13 cellular contexts compared by ENCODE assay signal in the genomic region with DNA sequence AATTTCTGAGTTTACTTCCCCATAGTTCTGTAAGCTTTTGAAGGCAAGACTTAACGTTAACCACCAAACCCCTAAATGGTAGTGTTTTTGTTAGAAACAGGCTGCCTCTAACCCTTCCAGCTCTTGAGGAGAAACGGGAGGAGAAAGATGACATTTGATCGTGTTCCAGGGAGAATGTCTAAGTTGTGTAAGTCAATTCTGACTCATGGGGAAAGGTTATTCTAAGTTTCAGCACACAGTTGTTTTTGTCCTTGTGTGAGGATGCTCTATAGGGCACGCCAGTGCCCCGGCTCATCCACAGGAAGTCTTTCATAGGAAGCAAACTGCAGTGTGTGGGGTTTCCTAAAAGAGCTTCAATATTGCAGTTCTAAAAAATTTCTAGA.
DNase-seq lines count a peak whose midpoint lies in the region; ATAC-seq and TF ChIP-seq lines count a peak whose summit lies in the region.
"Had no signal": no experiment of that assay in that cellular context is flagged by ENCODE, and none has a peak within 500 bp of the region (broad histone marks: within the 10 kb centered on the region; RNA-seq: fewer than 3 reads in every experiment).

No MANE protein-coding gene starts in this region.

- H4K20me1 ChIP-seq in fibroblast of lung (ENCODE audit: control insufficient read depth, extremely low read depth, insufficient read depth, low read length): no peaks in the 10 kb centered on the region

- TF ChIP-seq CTCF in RWPE2 (IDR thresholded peaks at IDR 0.05; ENCODE audit: poor library complexity, severe bottlenecking) (no peak), fibroblast of lung (conservative IDR thresholded peaks at IDR 0.05 in 1 of 2, IDR thresholded peaks at IDR 0.05 in 1 of 2; ENCODE audit: low read depth in 1 of 2, low read length in 2 of 2) (no peak), right lobe of liver (IDR thresholded peaks at IDR 0.05) (no peak)

- no peak for TF ChIP-seq POLR2A in right lobe of liver (IDR thresholded peaks at IDR 0.05)

- DNase-seq in EH (ENCODE audit: low read depth) (peak; percentile 96), RWPE2 (ENCODE audit: low spot score) (no peak), fibroblast of lung (ENCODE audit: low read depth in 2 of 2) (peak; percentile 86 to 95), skeletal muscle cell (ENCODE audit: low read depth) (peak; percentile 86), right lobe of liver (no peak), NCI-H2196 treated with DMSO at 0.1 percent for 48 hours (lab: John Stamatoyannopoulos, UW; ENCODE audit: unreplicated experiment) (no peak)
- no peak for DNase-seq in naive thymus-derived CD4-positive, alpha-beta T cell
- DNase-seq: activated CD8-positive, alpha-beta memory T cell treated with anti-CD3 and anti-CD28 coated beads, Interleukin-2, amount 50 U/mL, for 48 hours; activated naive CD8-positive, alpha-beta T cell treated with anti-CD3 and anti-CD28 coated beads, Interleukin-2, amount 50 U/mL, for 24 hours; CD4-positive, alpha-beta T cell; posterior cingulate gyrus had no signal

- POLR2A ChIA-PET in naive thymus-derived CD4-positive, alpha-beta T cell (lab: Charles Lee): no interaction called here

- no peaks in the 10 kb centered on the region for H3K9me3 ChIP-seq in RWPE2 (ENCODE audit: severe bottlenecking)
- no peaks in the 10 kb centered on the region for H3K9me3 ChIP-seq in fibroblast of lung (ENCODE audit: control insufficient read depth, insufficient read depth, low read depth, low read length)
- H3K9me3 ChIP-seq in right lobe of liver: no peaks in the 10 kb centered on the region
- no peaks in the 10 kb centered on the region for H3K9me3 ChIP-seq in naive thymus-derived CD4-positive, alpha-beta T cell (ENCODE audit: control insufficient read depth in 2 of 3, low read length in 3 of 3)

- intact Hi-C loops in right lobe of liver (cut with DNase I): no loop called here
- intact Hi-C loops in naive thymus-derived CD4-positive, alpha-beta T cell (cut with micrococcal nuclease): no loop called here

- no peaks in the 10 kb centered on the region for H3K4me1 Mint-ChIP-seq in naive thymus-derived CD4-positive, alpha-beta T cell
- H3K4me1 Mint-ChIP-seq: activated naive CD8-positive, alpha-beta T cell treated with anti-CD3 and anti-CD28 coated beads, Interleukin-2, amount 50 U/mL, for 24 hours had no signal

- 79% methylated on average over 4 of the region's 5 CpGs for WGBS in right lobe of liver (ENCODE audit: insufficient coverage, low coverage, low lambda C conversion rate, missing lambda C conversion rate)

- H3K4me3 Mint-ChIP-seq in naive thymus-derived CD4-positive, alpha-beta T cell: no peak overlapping the region
- H3K4me3 Mint-ChIP-seq: activated naive CD8-positive, alpha-beta T cell treated with anti-CD3 and anti-CD28 coated beads, Interleukin-2, amount 50 U/mL, for 24 hours; CD4-positive, alpha-beta T cell; stimulated activated naive CD8-positive, alpha-beta T cell treated with anti-CD3 and anti-CD28 coated beads, Interleukin-15, Interleukin-2, amounts not matched to agents 100 ng/mL and 50 ng/mL, for 24 hours had no signal

- H2AFZ ChIP-seq in fibroblast of lung (ENCODE audit: low read length): no peak overlapping the region

- H3K27ac Mint-ChIP-seq in naive thymus-derived CD4-positive, alpha-beta T cell: no peak overlapping the region
- H3K27ac Mint-ChIP-seq: activated naive CD8-positive, alpha-beta T cell treated with anti-CD3 and anti-CD28 coated beads, Interleukin-2, amount 50 U/mL, for 24 hours; CD4-positive, alpha-beta T cell; stimulated activated naive CD8-positive, alpha-beta T cell treated with anti-CD3 and anti-CD28 coated beads, Interleukin-15, Interleukin-2, amounts not matched to agents 100 ng/mL and 50 ng/mL, for 24 hours had no signal

- H3K4me3 ChIP-seq in RWPE2 (ENCODE audit: severe bottlenecking): no peak overlapping the region
- no peak overlapping the region for H3K4me3 ChIP-seq in fibroblast of lung (replicated peaks in 1 of 4; ENCODE audit: control extremely low read depth in 1 of 4, insufficient read depth in 1 of 4, low read depth in 3 of 4, low read length in 4 of 4)
- no peak overlapping the region for H3K4me3 ChIP-seq in skeletal muscle cell (ENCODE audit: low read depth, low read length)
- H3K4me3 ChIP-seq in right lobe of liver: no peak overlapping the region
- H3K4me3 ChIP-seq in naive thymus-derived CD4-positive, alpha-beta T cell (ENCODE audit: low read length): no peak overlapping the region

- H3K9me3 Mint-ChIP-seq in naive thymus-derived CD4-positive, alpha-beta T cell: peaks cover 0 to 17% (median 9%) of the 10 kb centered on the region in 11 donors

- H3K36me3 ChIP-seq in RWPE2 (ENCODE audit: low read depth) (no peaks in the 10 kb centered on the region), fibroblast of lung (ENCODE audit: control insufficient read depth, insufficient read depth, low read length) (no peaks in the 10 kb centered on the region), right lobe of liver (no peaks in the 10 kb centered on the region)
- H3K36me3 ChIP-seq in naive thymus-derived CD4-positive, alpha-beta T cell (ENCODE audit: control insufficient read depth in 2 of 3, insufficient read depth in 3 of 3, low read length in 3 of 3): no peaks in the 10 kb centered on the region

- H3K36me3 Mint-ChIP-seq in naive thymus-derived CD4-positive, alpha-beta T cell: no peaks in the 10 kb centered on the region

- no peak overlapping the region for H3K9ac ChIP-seq in fibroblast of lung (ENCODE audit: insufficient read depth, low read length)

- no peak overlapping the region for H3K4me2 ChIP-seq in fibroblast of lung (ENCODE audit: extremely low read depth, insufficient read depth, low read length)

- CTCF ChIA-PET in naive thymus-derived CD4-positive, alpha-beta T cell (lab: Charles Lee): no interaction called here

- no peaks in the 10 kb centered on the region for H3K79me2 ChIP-seq in fibroblast of lung (ENCODE audit: control insufficient read depth, insufficient read depth, low read length)

- ATAC-seq in RWPE2 (ENCODE audit: low read depth) (peak; percentile 69), HG03045 (IDR thresholded peaks at IDR 0.05; ENCODE audit: unreplicated experiment) (no peak), right lobe of liver (no peak)
- ATAC-seq in naive thymus-derived CD4-positive, alpha-beta T cell: no peak
- ATAC-seq: activated naive CD8-positive, alpha-beta T cell treated with anti-CD3 and anti-CD28 coated beads, Interleukin-2, amount 50 U/mL, for 24 hours had no signal

- H3K27me3 Mint-ChIP-seq in naive thymus-derived CD4-positive, alpha-beta T cell: no peaks in the 10 kb centered on the region
- H3K27me3 Mint-ChIP-seq: activated naive CD8-positive, alpha-beta T cell treated with anti-CD3 and anti-CD28 coated beads, Interleukin-2, amount 50 U/mL, for 24 hours; CD4-positive, alpha-beta T cell; stimulated activated naive CD8-positive, alpha-beta T cell treated with anti-CD3 and anti-CD28 coated beads, Interleukin-15, Interleukin-2, amounts not matched to agents 100 ng/mL and 50 ng/mL, for 24 hours had no signal

- H3K27me3 ChIP-seq in RWPE2 (ENCODE audit: insufficient read depth, poor library complexity, severe bottlenecking) (no peaks in the 10 kb centered on the region), fibroblast of lung (ENCODE audit: control insufficient read depth, insufficient read depth, low read length) (no peaks in the 10 kb centered on the region), right lobe of liver (no peaks in the 10 kb centered on the region)
- H3K27me3 ChIP-seq in naive thymus-derived CD4-positive, alpha-beta T cell (ENCODE audit: control insufficient read depth in 2 of 2, insufficient read depth in 2 of 2, low read length in 2 of 2): no peaks in the 10 kb centered on the region

- H3K4me1 ChIP-seq in RWPE2 (ENCODE audit: insufficient read depth, poor library complexity, severe bottlenecking) (peaks cover 12% of the 10 kb centered on the region), fibroblast of lung (ENCODE audit: control insufficient read depth, extremely low read depth, insufficient read depth, low read length) (peaks cover 6% of the 10 kb centered on the region), right lobe of liver (no peaks in the 10 kb centered on the region)
- H3K4me1 ChIP-seq in naive thymus-derived CD4-positive, alpha-beta T cell (ENCODE audit: control insufficient read depth in 2 of 2, insufficient read depth in 2 of 2, low read length in 2 of 2): no peaks in the 10 kb centered on the region

- H3K27ac ChIP-seq in RWPE2 (ENCODE audit: poor library complexity, severe bottlenecking) (no peak overlapping the region), fibroblast of lung (ENCODE audit: insufficient read depth, low read length) (peak overlapping the region; percentile 35), right lobe of liver (no peak overlapping the region)
- no peak overlapping the region for H3K27ac ChIP-seq in naive thymus-derived CD4-positive, alpha-beta T cell (ENCODE audit: low read depth, low read length)

Comparison
In these comparisons a context has a peak if more than half of its experiments do, and no peak if none do; other contexts are left out.
1. DNase-seq: peak in EH (single experiment), fibroblast of lung (2 of 2) and skeletal muscle cell (single experiment); none in RWPE2 (single experiment), right lobe of liver (0 of 3), naive thymus-derived CD4-positive, alpha-beta T cell (0 of 9) and NCI-H2196 treated with DMSO at 0.1 percent for 48 hours (single experiment).